In the genomic region with DNA sequence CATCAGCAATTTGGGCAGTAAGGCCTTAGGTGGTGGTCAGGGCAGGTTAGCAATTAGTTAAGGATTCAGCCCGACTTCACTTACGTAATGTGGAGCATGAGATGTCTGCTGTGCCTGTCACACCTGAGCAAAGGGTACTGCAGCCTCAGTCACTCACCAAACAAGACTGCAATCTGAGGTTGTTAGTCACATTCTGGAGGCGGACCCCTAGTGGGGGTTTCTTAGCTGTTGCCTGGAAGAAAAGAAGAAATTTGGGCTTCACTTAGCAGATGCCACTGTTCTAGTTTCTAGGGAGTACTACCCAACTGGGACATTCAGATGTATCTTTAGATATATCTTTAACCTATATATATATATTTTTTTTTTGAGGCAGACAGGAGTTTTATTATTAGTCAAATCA, we compare ENCODE assay signal across 2 cellular contexts.
TF ChIP-seq lines count a peak whose summit lies in the region.

No MANE protein-coding gene starts in this region.

TF ChIP-seq in GM23338, 12 proteins besides CTCF, POLR2A, EP300 and RAD21:
- TF ChIP-seq ZNF331 (CRISPR knock-in tag; IDR thresholded peaks at IDR 0.05; ENCODE audit: low read depth) (no peak), ZNF114 (CRISPR knock-in tag; IDR thresholded peaks at IDR 0.05) (no peak), EZH2phosphoT487 (IDR thresholded peaks at IDR 0.05; ENCODE audit: unreplicated experiment) (no peak), POLR2AphosphoS5 (IDR thresholded peaks at IDR 0.05; ENCODE audit: low read depth) (no peak), STAT1 (IDR thresholded peaks at IDR 0.05; ENCODE audit: unreplicated experiment) (no peak), EZH2 (IDR thresholded peaks at IDR 0.05; ENCODE audit: low read depth, unreplicated experiment) (no peak)
- TF ChIP-seq, protein P1, sequence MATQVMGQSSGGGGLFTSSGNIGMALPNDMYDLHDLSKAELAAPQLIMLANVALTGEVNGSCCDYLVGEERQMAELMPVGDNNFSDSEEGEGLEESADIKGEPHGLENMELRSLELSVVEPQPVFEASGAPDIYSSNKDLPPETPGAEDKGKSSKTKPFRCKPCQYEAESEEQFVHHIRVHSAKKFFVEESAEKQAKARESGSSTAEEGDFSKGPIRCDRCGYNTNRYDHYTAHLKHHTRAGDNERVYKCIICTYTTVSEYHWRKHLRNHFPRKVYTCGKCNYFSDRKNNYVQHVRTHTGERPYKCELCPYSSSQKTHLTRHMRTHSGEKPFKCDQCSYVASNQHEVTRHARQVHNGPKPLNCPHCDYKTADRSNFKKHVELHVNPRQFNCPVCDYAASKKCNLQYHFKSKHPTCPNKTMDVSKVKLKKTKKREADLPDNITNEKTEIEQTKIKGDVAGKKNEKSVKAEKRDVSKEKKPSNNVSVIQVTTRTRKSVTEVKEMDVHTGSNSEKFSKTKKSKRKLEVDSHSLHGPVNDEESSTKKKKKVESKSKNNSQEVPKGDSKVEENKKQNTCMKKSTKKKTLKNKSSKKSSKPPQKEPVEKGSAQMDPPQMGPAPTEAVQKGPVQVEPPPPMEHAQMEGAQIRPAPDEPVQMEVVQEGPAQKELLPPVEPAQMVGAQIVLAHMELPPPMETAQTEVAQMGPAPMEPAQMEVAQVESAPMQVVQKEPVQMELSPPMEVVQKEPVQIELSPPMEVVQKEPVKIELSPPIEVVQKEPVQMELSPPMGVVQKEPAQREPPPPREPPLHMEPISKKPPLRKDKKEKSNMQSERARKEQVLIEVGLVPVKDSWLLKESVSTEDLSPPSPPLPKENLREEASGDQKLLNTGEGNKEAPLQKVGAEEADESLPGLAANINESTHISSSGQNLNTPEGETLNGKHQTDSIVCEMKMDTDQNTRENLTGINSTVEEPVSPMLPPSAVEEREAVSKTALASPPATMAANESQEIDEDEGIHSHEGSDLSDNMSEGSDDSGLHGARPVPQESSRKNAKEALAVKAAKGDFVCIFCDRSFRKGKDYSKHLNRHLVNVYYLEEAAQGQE (IDR thresholded peaks at IDR 0.05; ENCODE audit: unreplicated experiment): no peak
- TF ChIP-seq, protein P2, sequence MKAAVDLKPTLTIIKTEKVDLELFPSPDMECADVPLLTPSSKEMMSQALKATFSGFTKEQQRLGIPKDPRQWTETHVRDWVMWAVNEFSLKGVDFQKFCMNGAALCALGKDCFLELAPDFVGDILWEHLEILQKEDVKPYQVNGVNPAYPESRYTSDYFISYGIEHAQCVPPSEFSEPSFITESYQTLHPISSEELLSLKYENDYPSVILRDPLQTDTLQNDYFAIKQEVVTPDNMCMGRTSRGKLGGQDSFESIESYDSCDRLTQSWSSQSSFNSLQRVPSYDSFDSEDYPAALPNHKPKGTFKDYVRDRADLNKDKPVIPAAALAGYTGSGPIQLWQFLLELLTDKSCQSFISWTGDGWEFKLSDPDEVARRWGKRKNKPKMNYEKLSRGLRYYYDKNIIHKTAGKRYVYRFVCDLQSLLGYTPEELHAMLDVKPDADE (IDR thresholded peaks at IDR 0.05): no peak

TF ChIP-seq in H1, 55 proteins besides CTCF, POLR2A, EP300 and RAD21:
- TF ChIP-seq, protein P3, sequence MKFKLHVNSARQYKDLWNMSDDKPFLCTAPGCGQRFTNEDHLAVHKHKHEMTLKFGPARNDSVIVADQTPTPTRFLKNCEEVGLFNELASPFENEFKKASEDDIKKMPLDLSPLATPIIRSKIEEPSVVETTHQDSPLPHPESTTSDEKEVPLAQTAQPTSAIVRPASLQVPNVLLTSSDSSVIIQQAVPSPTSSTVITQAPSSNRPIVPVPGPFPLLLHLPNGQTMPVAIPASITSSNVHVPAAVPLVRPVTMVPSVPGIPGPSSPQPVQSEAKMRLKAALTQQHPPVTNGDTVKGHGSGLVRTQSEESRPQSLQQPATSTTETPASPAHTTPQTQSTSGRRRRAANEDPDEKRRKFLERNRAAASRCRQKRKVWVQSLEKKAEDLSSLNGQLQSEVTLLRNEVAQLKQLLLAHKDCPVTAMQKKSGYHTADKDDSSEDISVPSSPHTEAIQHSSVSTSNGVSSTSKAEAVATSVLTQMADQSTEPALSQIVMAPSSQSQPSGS (IDR thresholded peaks at IDR 0.05; ENCODE audit: low read length): no peak
- TF ChIP-seq, protein P4, sequence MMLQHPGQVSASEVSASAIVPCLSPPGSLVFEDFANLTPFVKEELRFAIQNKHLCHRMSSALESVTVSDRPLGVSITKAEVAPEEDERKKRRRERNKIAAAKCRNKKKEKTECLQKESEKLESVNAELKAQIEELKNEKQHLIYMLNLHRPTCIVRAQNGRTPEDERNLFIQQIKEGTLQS (IDR thresholded peaks at IDR 0.05; ENCODE audit: insufficient read depth, low read depth, low read length): no peak
- TF ChIP-seq GTF2F1 (IDR thresholded peaks at IDR 0.05; ENCODE audit: borderline replicate concordance, low read depth, low read length) (no peak), TAF7 (optimal IDR thresholded peaks at IDR 0.05; ENCODE audit: borderline replicate concordance, low read depth, low read length) (no peak), RFX5 (IDR thresholded peaks at IDR 0.05; ENCODE audit: borderline replicate concordance, low read depth, low read length) (no peak), SRF (IDR thresholded peaks at IDR 0.05; ENCODE audit: low read depth, low read length) (no peak), CBX8 (IDR thresholded peaks at IDR 0.05; ENCODE audit: borderline replicate concordance, low read depth, low read length) (no peak), CREB1 (IDR thresholded peaks at IDR 0.05) (no peak), NRF1 (IDR thresholded peaks at IDR 0.05; ENCODE audit: low read depth, low read length) (no peak), TEAD4 (IDR thresholded peaks at IDR 0.05; ENCODE audit: low read depth, low read length) (no peak), KDM4A (IDR thresholded peaks at IDR 0.05; ENCODE audit: low read depth, low read length, severe bottlenecking) (no peak), POLR2AphosphoS5 (IDR thresholded peaks at IDR 0.05; ENCODE audit: low read depth, low read length) (no peak), ZNF274 (IDR thresholded peaks at IDR 0.05; ENCODE audit: borderline replicate concordance, extremely low read depth, low read length) (no peak), CEBPB (IDR thresholded peaks at IDR 0.05; ENCODE audit: low read depth, low read length) (no peak), RXRA (IDR thresholded peaks at IDR 0.05; ENCODE audit: insufficient read depth, low read depth, low read length) (no peak), BACH1 (IDR thresholded peaks at IDR 0.05; ENCODE audit: low read length) (no peak)
- TF ChIP-seq, protein P5, sequence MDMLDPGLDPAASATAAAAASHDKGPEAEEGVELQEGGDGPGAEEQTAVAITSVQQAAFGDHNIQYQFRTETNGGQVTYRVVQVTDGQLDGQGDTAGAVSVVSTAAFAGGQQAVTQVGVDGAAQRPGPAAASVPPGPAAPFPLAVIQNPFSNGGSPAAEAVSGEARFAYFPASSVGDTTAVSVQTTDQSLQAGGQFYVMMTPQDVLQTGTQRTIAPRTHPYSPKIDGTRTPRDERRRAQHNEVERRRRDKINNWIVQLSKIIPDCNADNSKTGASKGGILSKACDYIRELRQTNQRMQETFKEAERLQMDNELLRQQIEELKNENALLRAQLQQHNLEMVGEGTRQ (IDR thresholded peaks at IDR 0.05; ENCODE audit: low read length): no peak
